ENCODE assay signal across 28 cellular contexts in the genomic region with DNA sequence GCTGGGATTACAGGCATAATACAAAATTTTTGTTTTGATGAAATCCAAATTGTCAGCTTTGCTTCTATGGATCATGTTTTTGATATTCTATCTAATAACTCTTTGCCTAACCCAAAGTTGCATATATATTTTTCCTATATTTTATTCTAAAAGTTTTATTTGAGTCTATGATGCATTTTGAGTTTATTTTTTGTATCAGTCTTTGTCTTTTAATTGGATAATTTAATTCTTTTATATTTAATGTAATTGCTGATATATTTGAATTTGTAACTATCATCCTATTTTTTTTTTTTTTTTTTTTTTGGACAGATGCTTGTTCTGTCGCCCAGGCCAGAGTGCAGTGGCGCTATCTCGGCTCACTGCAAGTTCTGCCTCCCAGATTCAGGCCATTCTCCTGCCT.
"Had no signal": no experiment of that assay in that cellular context is flagged by ENCODE, and none has a peak within 500 bp of the region (broad histone marks: within the 10 kb centered on the region; RNA-seq: fewer than 3 reads in every experiment).

No MANE protein-coding gene starts in this region.

- H3K27me3 Mint-ChIP-seq: activated B cell treated with CpG ODN at 0.5 μM for 24 hours; activated CD8-positive, alpha-beta T cell treated with anti-CD3 and anti-CD28 coated beads for 36 hours; activated naive CD8-positive, alpha-beta T cell; activated T-helper 17 cell treated with anti-CD3 and anti-CD28 coated beads, Interleukin-2, amount 50 U/mL, for 72 hours; T-helper 17 cell had no signal

- H3K27ac ChIP-seq: brain microvascular endothelial cell, epithelial cell of prostate, esophagus squamous epithelium, gastroesophageal sphincter, heart right ventricle, WERI-Rb-1 had no signal

- H3K27ac Mint-ChIP-seq: activated T-helper 17 cell treated with anti-CD3 and anti-CD28 coated beads, Interleukin-2, amount 50 U/mL, for 72 hours; T-helper 17 cell had no signal

- H3K4me1 Mint-ChIP-seq: T-helper 17 cell had no signal

- H3K9me3 Mint-ChIP-seq: activated B cell treated with CpG ODN at 0.5 μM for 24 hours; activated T-helper 17 cell treated with anti-CD3 and anti-CD28 coated beads, Interleukin-2, amount 50 U/mL, for 72 hours had no signal

- H3K27me3 ChIP-seq: brain microvascular endothelial cell, esophagus squamous epithelium, gastroesophageal sphincter, heart right ventricle had no signal

- H3K36me3 ChIP-seq: brain microvascular endothelial cell, esophagus squamous epithelium, gastroesophageal sphincter, heart right ventricle, WERI-Rb-1 had no signal

- H3K4me3 Mint-ChIP-seq: activated B cell treated with CpG ODN at 0.5 μM for 24 hours; activated CD8-positive, alpha-beta T cell treated with anti-CD3 and anti-CD28 coated beads for 36 hours; activated naive CD8-positive, alpha-beta T cell; activated T-cell treated with anti-CD3 and anti-CD28 coated beads, Interleukin-2, amount 50 U/mL, for 4 hours; activated T-helper 17 cell treated with anti-CD3 and anti-CD28 coated beads, Interleukin-2, amount 50 U/mL, for 72 hours; T-helper 17 cell; T-helper 2 cell treated with Interferon-gamma antibody and Interleukin-4, amounts not matched to agents 5 μg/mL and 100 μg/mL, for 36 hours had no signal

- H3K4me3 ChIP-seq: esophagus squamous epithelium, gastroesophageal sphincter, heart right ventricle had no signal

- H3K4me1 ChIP-seq: esophagus squamous epithelium, gastroesophageal sphincter had no signal

- ATAC-seq: activated CD4-positive, CD25-positive, alpha-beta regulatory T cell treated with anti-CD3 and anti-CD28 coated beads, Interleukin-2, amount 50 U/mL, for 24 hours; activated CD8-positive, alpha-beta T cell treated with anti-CD3 and anti-CD28 coated beads for 36 hours; activated T-cell treated with anti-CD3 and anti-CD28 coated beads, Interleukin-2, amount 50 U/mL, for 4 hours; activated T-helper 17 cell treated with anti-CD3 and anti-CD28 coated beads, Interleukin-2, amount 50 U/mL, for 72 hours; gastroesophageal sphincter; heart right ventricle; T-helper 17 cell had no signal

- DNase-seq: activated B cell treated with CpG ODN at 0.5 μM for 24 hours; activated CD4-positive, alpha-beta T cell treated with anti-CD3 and anti-CD28 coated beads for 48 hours; activated CD4-positive, alpha-beta T cell treated with anti-CD3 and anti-CD28 coated beads, Interleukin-2, amount 50 U/mL, for 1 hour; activated CD4-positive, alpha-beta T cell treated with anti-CD3 and anti-CD28 coated beads, Interleukin-2, amount 50 U/mL, for 48 hours; activated CD8-positive, alpha-beta T cell treated with anti-CD3 and anti-CD28 coated beads for 36 hours; activated effector memory CD4-positive, alpha-beta T cell treated with Interleukin-2 at 50 U/mL for 16 hours; activated gamma-delta T cell treated with Interleukin-2 at 50 U/mL for 16 hours; activated naive CD4-positive, alpha-beta T cell treated with anti-CD3 and anti-CD28 coated beads, Interleukin-2, amount 50 U/mL, for 16 hours; activated naive CD4-positive, alpha-beta T cell treated with Interleukin-2 at 50 U/mL for 16 hours; activated T-cell treated with anti-CD3 and anti-CD28 coated beads, Interleukin-2, amount 50 U/mL, for 4 hours; amniotic stem cell; anterior cingulate cortex; brain microvascular endothelial cell; cortex of kidney; dermis blood vessel endothelial cell; effector CD4-positive, alpha-beta T cell; esophagus squamous epithelium; foreskin melanocyte; heart right ventricle; T-helper 17 cell; T1000; WERI-Rb-1 had no signal
